Comparison of ENCODE assay signal across 16 cellular contexts in genomic region chr1:48414264-48414663, GRCh38.
"Had no signal": no experiment of that assay in that cellular context is flagged by ENCODE, and none has a peak within 500 bp of the region (broad histone marks: within the 10 kb centered on the region; RNA-seq: fewer than 3 reads in every experiment).

No MANE protein-coding gene starts in this region.

- H3K4me3 ChIP-seq: dorsolateral prefrontal cortex, psoas muscle, sigmoid colon had no signal

- DNase-seq: activated CD4-positive, alpha-beta T cell treated with anti-CD3 and anti-CD28 coated beads for 4 hours; activated CD8-positive, alpha-beta T cell treated with anti-CD3 and anti-CD28 coated beads for 36 hours; activated effector memory CD4-positive, alpha-beta T cell treated with Interleukin-2 at 50 U/mL for 16 hours; activated naive CD4-positive, alpha-beta T cell treated with anti-CD3 and anti-CD28 coated beads, Interleukin-2, amount 50 U/mL, for 16 hours; activated T-cell treated with anti-CD3 and anti-CD28 coated beads, Interleukin-2, amount 50 U/mL, for 4 hours; amygdala; dorsolateral prefrontal cortex; erythroblast; nephron progenitor cell; psoas muscle; sigmoid colon; stimulated activated CD4-positive, alpha-beta T cell treated with anti-CD3 and anti-CD28 coated beads, Interleukin-1b, Interleukin-23, amount 100 ng/mL, for 48 hours; stimulated activated naive CD8-positive, alpha-beta T cell treated with anti-CD3 and anti-CD28 coated beads, Interleukin-15, amount 100 ng/mL, for 72 hours had no signal

- H3K27me3 Mint-ChIP-seq: stimulated activated naive CD8-positive, alpha-beta T cell treated with anti-CD3 and anti-CD28 coated beads, Interleukin-15, amount 100 ng/mL, for 72 hours had no signal

- H3K36me3 ChIP-seq: sigmoid colon had no signal

- H3K9me3 Mint-ChIP-seq: activated CD8-positive, alpha-beta T cell treated with anti-CD3 and anti-CD28 coated beads for 36 hours; activated T-cell treated with anti-CD3 and anti-CD28 coated beads, Interleukin-2, amount 50 U/mL, for 4 hours; stimulated activated naive CD8-positive, alpha-beta T cell treated with anti-CD3 and anti-CD28 coated beads, Interleukin-15, amount 100 ng/mL, for 72 hours had no signal

- H3K4me1 Mint-ChIP-seq: nephron progenitor cell; stimulated activated naive CD8-positive, alpha-beta T cell treated with anti-CD3 and anti-CD28 coated beads, Interleukin-15, amount 100 ng/mL, for 72 hours had no signal

- H3K9me3 ChIP-seq: psoas muscle, sigmoid colon had no signal

- H3K27ac Mint-ChIP-seq: activated CD8-positive, alpha-beta T cell treated with anti-CD3 and anti-CD28 coated beads for 36 hours; nephron progenitor cell; WTC11 had no signal

- FAIRE-seq: keratinocyte, TTC549 had no signal

- H3K27ac ChIP-seq: dorsolateral prefrontal cortex, psoas muscle, sigmoid colon had no signal

- H3K27me3 ChIP-seq: dorsolateral prefrontal cortex, sigmoid colon had no signal

- ATAC-seq: activated CD8-positive, alpha-beta T cell treated with anti-CD3 and anti-CD28 coated beads for 36 hours; activated T-cell treated with anti-CD3 and anti-CD28 coated beads, Interleukin-2, amount 50 U/mL, for 4 hours; stimulated activated naive CD8-positive, alpha-beta T cell treated with anti-CD3 and anti-CD28 coated beads, Interleukin-15, amount 100 ng/mL, for 72 hours; WTC11 had no signal

- H3K4me3 Mint-ChIP-seq: activated CD8-positive, alpha-beta T cell treated with anti-CD3 and anti-CD28 coated beads for 36 hours; activated T-cell treated with anti-CD3 and anti-CD28 coated beads, Interleukin-2, amount 50 U/mL, for 4 hours; nephron progenitor cell; stimulated activated naive CD8-positive, alpha-beta T cell treated with anti-CD3 and anti-CD28 coated beads, Interleukin-15, amount 100 ng/mL, for 72 hours; WTC11 had no signal

- H3K4me1 ChIP-seq: psoas muscle had no signal
